12 cellular contexts compared by ENCODE assay signal in genomic region chr10:43861966-43862751, GRCh38.
DNase-seq lines count a peak whose midpoint lies in the region; ATAC-seq, FAIRE-seq and TF ChIP-seq lines count a peak whose summit lies in the region.
"Had no signal": no experiment of that assay in that cellular context is flagged by ENCODE, and none has a peak within 500 bp of the region (broad histone marks: within the 10 kb centered on the region; RNA-seq: fewer than 3 reads in every experiment).

No MANE protein-coding gene starts in this region.

- ATAC-seq in HG03196 (IDR thresholded peaks at IDR 0.05; ENCODE audit: unreplicated experiment) (no peak), HG02970 (IDR thresholded peaks at IDR 0.05; ENCODE audit: low FRiP score, unreplicated experiment) (no peak)
- ATAC-seq: GM12878 had no signal

- WGBS in liver = 48% methylated on average over 3 of the region's 3 CpGs

- peak in 1 of 2 donors; percentile 4 for TF ChIP-seq RAD21 in liver (IDR thresholded peaks at IDR 0.05)

- DNase-seq in AG04449 (ENCODE audit: low read depth, low spot score) (peak; percentile 94), H54 (ENCODE audit: insufficient read length, low spot score) (peak; percentile 50), cardiac fibroblast (ENCODE audit: low read depth in 2 of 2) (peak; percentile 89 to 97), NCI-H128 (lab: John Stamatoyannopoulos, UW; ENCODE audit: unreplicated experiment) (no peak), inferior parietal cortex (ENCODE audit: extremely low spot score) (no peak)
- DNase-seq: cortex of kidney, NCI-H2107, RPMI8226 had no signal

- H3K4me1 ChIP-seq in liver (ENCODE audit: control insufficient read depth in 4 of 4, insufficient read depth in 4 of 4, low read length in 3 of 4) = peaks cover 0 to 5% (median 0%) of the 10 kb centered on the region in 4 donors

- TF ChIP-seq CTCF in AG04449 (IDR thresholded peaks at IDR 0.05; ENCODE audit: insufficient read depth, low read length, missing control alignments) (no peak), cardiac fibroblast (IDR thresholded peaks at IDR 0.05; ENCODE audit: low read depth, low read length) (no peak), liver (IDR thresholded peaks at IDR 0.05; ENCODE audit: low read depth, low read length, missing input control) (no peak)

- CTCF ChIA-PET in AG04449 (lab: Yijun Ruan, JAX) = interaction anchor here (1.2 to 3.6 kb wide), 2 partner anchors 14 to 172 kb away, joined by 3 to 16 read pairs; no protein-coding TSS in a partner anchor

- H3K4me3 ChIP-seq in AG04449 (ENCODE audit: low read depth, low read length) = no peak overlapping the region
- no peak overlapping the region for H3K4me3 ChIP-seq in cardiac fibroblast (replicated peaks in 1 of 2; ENCODE audit: low read depth in 2 of 2, low read length in 2 of 2)
- H3K4me3 ChIP-seq in liver (ENCODE audit: low read depth in 1 of 3, low read length in 3 of 3) = no peak overlapping the region
- H3K4me3 ChIP-seq: GM12878 had no signal

- FAIRE-seq in H54 (lab: Jason Lieb, UNC) = peak; percentile 33
- FAIRE-seq: GM12878 had no signal

- POLR2A ChIA-PET in AG04449 (lab: Yijun Ruan, JAX) = interaction anchor here (1.0 to 1.8 kb wide), 5 partner anchors 28 to 522 kb away, joined by 3 to 8 read pairs (median 6); partner anchors contain the start of gene CXCL12

- H3K9me3 ChIP-seq in liver (ENCODE audit: control insufficient read depth in 4 of 4, low read length in 3 of 4) = no peaks in the 10 kb centered on the region

- no peaks in the 10 kb centered on the region for H3K27me3 ChIP-seq in liver (ENCODE audit: control insufficient read depth in 4 of 4, insufficient read depth in 4 of 4, low read length in 3 of 4)

- TF ChIP-seq POLR2A in H54 (IDR thresholded peaks at IDR 0.05; ENCODE audit: low read depth, low read length) = no peak

- no peak overlapping the region for H3K27ac ChIP-seq in liver (ENCODE audit: low read depth in 1 of 2, low read length in 2 of 2)

- no peaks in the 10 kb centered on the region for H3K36me3 ChIP-seq in liver (ENCODE audit: control insufficient read depth in 4 of 4, insufficient read depth in 3 of 4, low read depth in 1 of 4, low read length in 3 of 4)

- no peak overlapping the region for H3K9ac ChIP-seq in liver (ENCODE audit: low read depth in 1 of 2, low read length in 2 of 2)

TF ChIP-seq in liver, 16 proteins besides CTCF, POLR2A, EP300 and RAD21:
- peak in 1 of 2 donors; percentile 55 for TF ChIP-seq RXRA (IDR thresholded peaks at IDR 0.05)
- peak in 1 of 2 donors; percentile 30 for TF ChIP-seq JUND (IDR thresholded peaks at IDR 0.05)
- peak in 1 of 2 donors; percentile 73 for TF ChIP-seq HNF4A (conservative IDR thresholded peaks at IDR 0.05)
- no peak for TF ChIP-seq SP1 (IDR thresholded peaks at IDR 0.05)
- peak; percentile 75 for TF ChIP-seq YY1 (IDR thresholded peaks at IDR 0.05)
- TF ChIP-seq REST (IDR thresholded peaks at IDR 0.05) = no peak
TF ChIP-seq in liver: peak in this region for 4.

Comparison
In these comparisons a context has a peak if more than half of its experiments do, and no peak if none do; other contexts are left out.
1. DNase-seq: peak in AG04449 (single experiment), H54 (single experiment) and cardiac fibroblast (2 of 2); none in NCI-H128 (single experiment) and inferior parietal cortex (single experiment).